8 cellular contexts compared by ENCODE assay signal in the genomic region with DNA sequence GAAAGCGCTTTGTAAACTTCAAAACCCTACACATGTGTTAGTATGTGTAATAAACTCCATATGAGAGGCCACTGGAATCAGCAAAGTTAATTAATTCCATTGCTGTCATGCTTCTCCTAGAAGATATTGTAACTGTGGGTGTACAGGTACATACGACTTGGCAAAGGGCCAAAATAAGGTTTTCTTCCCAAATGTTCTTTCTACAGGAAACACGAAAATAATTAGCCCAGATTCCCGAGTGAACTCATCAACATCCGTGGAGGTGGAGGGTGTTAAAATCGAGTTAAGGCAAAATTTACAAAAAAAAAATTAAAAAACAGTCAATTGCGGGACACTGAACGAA. TPM values are rescaled to one million over a fixed set of nuclear protein-coding genes. Genes with fewer than 3 reads are reported as not detected.
DNase-seq lines count a peak whose midpoint lies in the region; ATAC-seq lines count a peak whose summit lies in the region.

No MANE protein-coding gene starts in this region.

- intact Hi-C loops in dendritic cell treated with granulocyte-macrophage colony-stimulating factor and Interleukin-4, amounts not matched to agents 40 ng/mL and 50 ng/mL, for 4 days (cut with micrococcal nuclease) = no loop called here

- peak overlapping the region; percentile 88 for H3K4me3 ChIP-seq in CD4-positive, CD25-positive, alpha-beta regulatory T cell (ENCODE audit: low read depth, low read length)
- peak overlapping the region; percentile 93 to 95 for H3K4me3 ChIP-seq in mucosa of rectum (ENCODE audit: low read length in 2 of 2)

- peaks cover 3% of the 10 kb centered on the region for H3K27me3 Mint-ChIP-seq in CD4-positive, CD25-positive, alpha-beta regulatory T cell
- H3K27me3 Mint-ChIP-seq in dendritic cell treated with granulocyte-macrophage colony-stimulating factor and Interleukin-4, amounts not matched to agents 40 ng/mL and 50 ng/mL, for 4 days = no peaks in the 10 kb centered on the region

- H3K9ac ChIP-seq in mucosa of rectum (ENCODE audit: low read depth in 1 of 2, low read length in 2 of 2) = peak overlapping the region; percentile 84 to 94

- H3K36me3 Mint-ChIP-seq in CD4-positive, CD25-positive, alpha-beta regulatory T cell = no peaks in the 10 kb centered on the region
- H3K36me3 Mint-ChIP-seq in dendritic cell treated with granulocyte-macrophage colony-stimulating factor and Interleukin-4, amounts not matched to agents 40 ng/mL and 50 ng/mL, for 4 days (ENCODE audit: low read depth) = peaks cover 7% of the 10 kb centered on the region

- peaks cover 0 to 2% (median 0%) of the 10 kb centered on the region in 7 donors for H3K9me3 Mint-ChIP-seq in CD4-positive, CD25-positive, alpha-beta regulatory T cell
- no peaks in the 10 kb centered on the region for H3K9me3 Mint-ChIP-seq in dendritic cell treated with granulocyte-macrophage colony-stimulating factor and Interleukin-4, amounts not matched to agents 40 ng/mL and 50 ng/mL, for 4 days

- H3K4me3 Mint-ChIP-seq in CD4-positive, CD25-positive, alpha-beta regulatory T cell = peak overlapping the region; percentile 90 to 99 (median 96)
- H3K4me3 Mint-ChIP-seq in dendritic cell treated with granulocyte-macrophage colony-stimulating factor and Interleukin-4, amounts not matched to agents 40 ng/mL and 50 ng/mL, for 4 days = peak overlapping the region; percentile 93

- peak in 1 of 3 donors; percentile 12 for DNase-seq in CD4-positive, CD25-positive, alpha-beta regulatory T cell
- DNase-seq in NCI-H748 treated with DMSO at 0.1 percent for 48 hours (lab: John Stamatoyannopoulos, UW) (peak; percentile 51), UCSD-AML1 (lab: John Stamatoyannopoulos, UW; ENCODE audit: unreplicated experiment) (no peak)

- no peak for ATAC-seq in CD4-positive, CD25-positive, alpha-beta regulatory T cell (ENCODE audit: low read depth in 2 of 2)
- peak; percentile 7 for ATAC-seq in GM21825 (IDR thresholded peaks at IDR 0.05; ENCODE audit: unreplicated experiment)
- no peak for ATAC-seq in HG02610 (IDR thresholded peaks at IDR 0.05; ENCODE audit: unreplicated experiment)
- no peak for ATAC-seq in HG02870 (IDR thresholded peaks at IDR 0.05; ENCODE audit: unreplicated experiment)

- H3K4me1 ChIP-seq in CD4-positive, CD25-positive, alpha-beta regulatory T cell (ENCODE audit: control insufficient read depth, insufficient read depth, low read length, poor library complexity, severe bottlenecking) = peaks cover 16% of the 10 kb centered on the region
- peaks cover 3 to 5% of the 10 kb centered on the region in 2 donors for H3K4me1 ChIP-seq in mucosa of rectum (ENCODE audit: control insufficient read depth in 2 of 2, insufficient read depth in 2 of 2, low read length in 2 of 2)

- H3K27ac ChIP-seq in CD4-positive, CD25-positive, alpha-beta regulatory T cell (ENCODE audit: insufficient read depth, low read length, poor library complexity, severe bottlenecking) = peak overlapping the region; percentile 48
- peak overlapping the region in 1 of 2 donors; percentile 82 for H3K27ac ChIP-seq in mucosa of rectum (ENCODE audit: low read depth in 2 of 2, low read length in 2 of 2)

- peaks cover 5% of the 10 kb centered on the region for H3K27me3 ChIP-seq in CD4-positive, CD25-positive, alpha-beta regulatory T cell (ENCODE audit: control insufficient read depth, insufficient read depth, low read length)
- no peaks in the 10 kb centered on the region for H3K27me3 ChIP-seq in mucosa of rectum (ENCODE audit: control insufficient read depth in 2 of 2, insufficient read depth in 2 of 2, low read length in 2 of 2)

- H3K27ac Mint-ChIP-seq in CD4-positive, CD25-positive, alpha-beta regulatory T cell = peak overlapping the region; percentile 93 to 96 (median 95)
- H3K27ac Mint-ChIP-seq in dendritic cell treated with granulocyte-macrophage colony-stimulating factor and Interleukin-4, amounts not matched to agents 40 ng/mL and 50 ng/mL, for 4 days = peak overlapping the region; percentile 89

- no peaks in the 10 kb centered on the region for H3K36me3 ChIP-seq in CD4-positive, CD25-positive, alpha-beta regulatory T cell (ENCODE audit: control insufficient read depth, insufficient read depth, low read length)
- no peaks in the 10 kb centered on the region for H3K36me3 ChIP-seq in mucosa of rectum (ENCODE audit: control insufficient read depth in 2 of 2, insufficient read depth in 2 of 2, low read length in 2 of 2)

- no peaks in the 10 kb centered on the region for H3K9me3 ChIP-seq in CD4-positive, CD25-positive, alpha-beta regulatory T cell (ENCODE audit: control insufficient read depth in 2 of 2, low read length in 2 of 2)
- no peaks in the 10 kb centered on the region for H3K9me3 ChIP-seq in mucosa of rectum (ENCODE audit: control insufficient read depth in 2 of 2, low read length in 2 of 2)

- H3K4me1 Mint-ChIP-seq in CD4-positive, CD25-positive, alpha-beta regulatory T cell = peaks cover 22 to 52% (median 32%) of the 10 kb centered on the region in 4 donors
- no peaks in the 10 kb centered on the region for H3K4me1 Mint-ChIP-seq in dendritic cell treated with granulocyte-macrophage colony-stimulating factor and Interleukin-4, amounts not matched to agents 40 ng/mL and 50 ng/mL, for 4 days (ENCODE audit: low read depth)

RNA-seq across cellular contexts. Expression of a gene that starts 0.6 kb away (rescaled TPM):
- 6.6 TPM for total RNA-seq in CD4-positive, CD25-positive, alpha-beta regulatory T cell
- 10 to 100 TPM in 1 of 4 donors, 1 to 10 TPM in 3; 3.9 to 12.5 (median 5.0) TPM for polyA plus RNA-seq in CD4-positive, CD25-positive, alpha-beta regulatory T cell
